Comparison of ENCODE assay signal across 14 cellular contexts in genomic region chr17:61048398-61049106, GRCh38.
"Had no signal": no experiment of that assay in that cellular context is flagged by ENCODE, and none has a peak within 500 bp of the region (broad histone marks: within the 10 kb centered on the region; RNA-seq: fewer than 3 reads in every experiment).

No MANE protein-coding gene starts in this region.

- H3K9me3 Mint-ChIP-seq: activated naive CD4-positive, alpha-beta T cell treated with anti-CD3 and anti-CD28 coated beads, Interleukin-2, amount 50 U/mL, for 24 hours; brain; dendritic cell treated with granulocyte-macrophage colony-stimulating factor and Interleukin-4, amounts not matched to agents 40 ng/mL and 50 ng/mL, for 4 days had no signal

- H3K4me3 Mint-ChIP-seq: activated CD8-positive, alpha-beta T cell treated with anti-CD3 and anti-CD28 coated beads, Interleukin-2, amount 10 ng/mL, durations not matched to agents 7 days and 5 days; activated naive CD4-positive, alpha-beta T cell treated with anti-CD3 and anti-CD28 coated beads, Interleukin-2, amount 50 U/mL, for 24 hours; brain; dendritic cell treated with granulocyte-macrophage colony-stimulating factor and Interleukin-4, amounts not matched to agents 40 ng/mL and 50 ng/mL, for 4 days had no signal

- H3K27ac Mint-ChIP-seq: activated CD8-positive, alpha-beta T cell treated with anti-CD3 and anti-CD28 coated beads, Interleukin-2, amount 10 ng/mL, durations not matched to agents 7 days and 5 days; activated naive CD4-positive, alpha-beta T cell treated with anti-CD3 and anti-CD28 coated beads, Interleukin-2, amount 50 U/mL, for 24 hours; brain; dendritic cell treated with granulocyte-macrophage colony-stimulating factor and Interleukin-4, amounts not matched to agents 40 ng/mL and 50 ng/mL, for 4 days had no signal

- H3K4me1 ChIP-seq: tibial artery, vagina had no signal

- H3K4me3 ChIP-seq: tibial artery, vagina had no signal

- H3K27ac ChIP-seq: tibial artery, vagina had no signal

- ATAC-seq: activated CD8-positive, alpha-beta T cell treated with anti-CD3 and anti-CD28 coated beads, Interleukin-2, amount 10 ng/mL, durations not matched to agents 7 days and 5 days; left lobe of liver had no signal

- H3K27me3 ChIP-seq: tibial artery, vagina had no signal

- H3K27me3 Mint-ChIP-seq: activated naive CD4-positive, alpha-beta T cell treated with anti-CD3 and anti-CD28 coated beads, Interleukin-2, amount 50 U/mL, for 24 hours; brain; dendritic cell treated with granulocyte-macrophage colony-stimulating factor and Interleukin-4, amounts not matched to agents 40 ng/mL and 50 ng/mL, for 4 days had no signal

- H3K36me3 ChIP-seq: tibial artery, vagina had no signal

- H3K4me1 Mint-ChIP-seq: brain had no signal

- DNase-seq: activated CD4-positive, alpha-beta T cell treated with anti-CD3 and anti-CD28 coated beads for 4 hours; activated CD8-positive, alpha-beta T cell treated with anti-CD3 and anti-CD28 coated beads, Interleukin-2, amount 10 ng/mL, durations not matched to agents 7 days and 5 days; amygdala; mammary epithelial cell; retina; stimulated activated CD4-positive, alpha-beta T cell treated with anti-CD3 and anti-CD28 coated beads, Interleukin-4, amount 100 ng/mL, for 4 hours; SW 1271; T-helper 9 cell; tibial artery had no signal

- H3K36me3 Mint-ChIP-seq: brain had no signal

- H3K9me3 ChIP-seq: tibial artery, vagina had no signal
